11 cellular contexts compared by ENCODE assay signal in the genomic region with DNA sequence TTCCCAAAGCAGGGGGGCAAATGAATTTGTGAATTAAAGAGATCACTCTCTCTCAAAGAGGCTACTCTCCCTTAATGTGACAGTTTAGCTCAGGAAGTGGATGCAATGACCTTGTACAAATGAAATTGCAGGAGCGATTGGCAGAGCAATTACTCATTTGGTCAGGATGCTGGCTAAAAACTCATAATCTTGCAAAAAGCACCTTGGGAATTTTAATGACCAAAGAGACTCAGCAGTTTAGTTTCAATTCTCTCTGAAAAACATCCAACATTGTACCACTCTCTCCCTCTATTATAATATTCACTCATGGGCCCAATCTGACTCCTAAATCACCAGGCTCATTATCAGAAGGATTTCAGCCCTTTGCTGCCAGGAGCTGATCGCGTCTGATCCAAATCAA. TPM values are rescaled to one million over a fixed set of nuclear protein-coding genes. Genes with fewer than 3 reads are reported as not detected.
DNase-seq lines count a peak whose midpoint lies in the region; ATAC-seq, FAIRE-seq and TF ChIP-seq lines count a peak whose summit lies in the region.
"Had no signal": no experiment of that assay in that cellular context is flagged by ENCODE, and none has a peak within 500 bp of the region (broad histone marks: within the 10 kb centered on the region; RNA-seq: fewer than 3 reads in every experiment).

No MANE protein-coding gene starts in this region.

- H3K4me3 ChIP-seq in ascending aorta: no peak overlapping the region
- peak overlapping the region; percentile 27 to 36 for H3K4me3 ChIP-seq in stomach smooth muscle (ENCODE audit: low read length in 2 of 2)
- H3K4me3 ChIP-seq in small intestine (ENCODE audit: low read depth in 1 of 2, low read length in 2 of 2): no peak overlapping the region
- H3K4me3 ChIP-seq: pancreas had no signal

- no peak for TF ChIP-seq CTCF in ascending aorta (IDR thresholded peaks at IDR 0.05)

- peak overlapping the region; percentile 8 to 22 for H3K9ac ChIP-seq in stomach smooth muscle (ENCODE audit: low read length in 2 of 2)

- POLR2A ChIA-PET in HEK293T (lab: Yijun Ruan, JAX): no interaction called here

- H3K9me3 ChIP-seq in ascending aorta: no peaks in the 10 kb centered on the region
- H3K9me3 ChIP-seq in stomach smooth muscle (ENCODE audit: control insufficient read depth in 2 of 2, low read length in 2 of 2): no peaks in the 10 kb centered on the region
- no peaks in the 10 kb centered on the region for H3K9me3 ChIP-seq in small intestine (ENCODE audit: control insufficient read depth, low read depth)
- H3K9me3 ChIP-seq: pancreas had no signal

- peak overlapping the region; percentile 83 to 87 for H3K27ac ChIP-seq in ascending aorta
- H3K27ac ChIP-seq in stomach smooth muscle (ENCODE audit: low read length): peak overlapping the region; percentile 81
- H3K27ac ChIP-seq in small intestine (ENCODE audit: low read depth in 1 of 2, low read length in 1 of 2): no peak overlapping the region

- FAIRE-seq in small intestine (lab: Jason Lieb, UNC): no peak
- FAIRE-seq: pancreas had no signal

- 62 to 88% (median 78%) methylated on average over 3 of the region's 3 CpGs for WGBS in small intestine, 3 donors

- DNase-seq in HEK293T (ENCODE audit: extremely low spot score): no peak
- no peak for DNase-seq in ascending aorta (ENCODE audit: low spot score in 2 of 2)
- peak; percentile 51 for DNase-seq in iris pigment epithelial cell (ENCODE audit: low read depth)
- DNase-seq in small intestine: no peak
- DNase-seq in midbrain (lab: John Stamatoyannopoulos, UW): no peak
- DNase-seq in UCSD-AML1 (lab: John Stamatoyannopoulos, UW; ENCODE audit: unreplicated experiment): no peak
- DNase-seq: NCI-H226; pancreas; stimulated activated CD4-positive, alpha-beta T cell treated with anti-CD3 and anti-CD28 coated beads, Interleukin-4, amount 100 ng/mL, for 4 hours had no signal

- intact Hi-C loops in ascending aorta (cut with DNase I): loop anchor here (5.0 kb wide), 3 partner anchors 53 to 173 kb away; no protein-coding TSS in a partner anchor

- H3K4me1 ChIP-seq in ascending aorta (peaks cover 4 to 37% of the 10 kb centered on the region in 2 donors), stomach smooth muscle (ENCODE audit: control insufficient read depth, insufficient read depth, low read length) (peaks cover 22% of the 10 kb centered on the region), small intestine (ENCODE audit: control insufficient read depth in 2 of 2, insufficient read depth in 1 of 2, low read depth in 1 of 2, low read length in 1 of 2) (no peaks in the 10 kb centered on the region)

- no peak for ATAC-seq in HG02678 (IDR thresholded peaks at IDR 0.05; ENCODE audit: unreplicated experiment)
- ATAC-seq: pancreas had no signal

- CTCF ChIA-PET in HEK293T (lab: Yijun Ruan, JAX): interaction anchor here (0.6 kb wide), 1 partner anchor 9 kb away, joined by 4 read pairs; no protein-coding TSS in a partner anchor

- H3K27me3 ChIP-seq in ascending aorta (no peaks in the 10 kb centered on the region), stomach smooth muscle (ENCODE audit: control insufficient read depth in 1 of 2, insufficient read depth in 2 of 2, low read length in 2 of 2) (no peaks in the 10 kb centered on the region), small intestine (ENCODE audit: control insufficient read depth in 2 of 2, insufficient read depth in 2 of 2, low read length in 2 of 2) (no peaks in the 10 kb centered on the region)
- H3K27me3 ChIP-seq: pancreas had no signal

- no peaks in the 10 kb centered on the region for H3K36me3 ChIP-seq in ascending aorta
- no peaks in the 10 kb centered on the region for H3K36me3 ChIP-seq in stomach smooth muscle (ENCODE audit: control insufficient read depth in 2 of 2, insufficient read depth in 2 of 2, low read length in 2 of 2)
- H3K36me3 ChIP-seq in small intestine (ENCODE audit: control insufficient read depth in 2 of 2, insufficient read depth in 2 of 2, low read length in 2 of 2): no peaks in the 10 kb centered on the region
- H3K36me3 ChIP-seq: pancreas had no signal

TF ChIP-seq in HEK293T, 16 proteins besides CTCF, POLR2A, EP300 and RAD21:
- TF ChIP-seq ZNF384 (IDR thresholded peaks at IDR 0.05): no peak
- TF ChIP-seq ARNT (IDR thresholded peaks at IDR 0.05): no peak
- TF ChIP-seq, protein P1, sequence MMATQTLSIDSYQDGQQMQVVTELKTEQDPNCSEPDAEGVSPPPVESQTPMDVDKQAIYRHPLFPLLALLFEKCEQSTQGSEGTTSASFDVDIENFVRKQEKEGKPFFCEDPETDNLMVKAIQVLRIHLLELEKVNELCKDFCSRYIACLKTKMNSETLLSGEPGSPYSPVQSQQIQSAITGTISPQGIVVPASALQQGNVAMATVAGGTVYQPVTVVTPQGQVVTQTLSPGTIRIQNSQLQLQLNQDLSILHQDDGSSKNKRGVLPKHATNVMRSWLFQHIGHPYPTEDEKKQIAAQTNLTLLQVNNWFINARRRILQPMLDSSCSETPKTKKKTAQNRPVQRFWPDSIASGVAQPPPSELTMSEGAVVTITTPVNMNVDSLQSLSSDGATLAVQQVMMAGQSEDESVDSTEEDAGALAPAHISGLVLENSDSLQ (IDR thresholded peaks at IDR 0.05): peak; percentile 6; the same call in 1 of the 2 replicates
- TF ChIP-seq FOXM1 (IDR thresholded peaks at IDR 0.05; ENCODE audit: borderline replicate concordance): no peak
TF ChIP-seq in HEK293T: peak in this region for 1.

RNA-seq across cellular contexts. Expression of gene PDGFC, which starts 26.1 kb away (rescaled TPM):
- 21.0 TPM for total RNA-seq in ascending aorta
- 1 to 10 TPM; 2.4 to 3.9 (median 2.5) TPM for polyA plus RNA-seq in small intestine

Comparison
In these comparisons a context has a peak if more than half of its experiments do, and no peak if none do; other contexts are left out.
1. H3K27ac ChIP-seq: peak in ascending aorta (2 of 2) and stomach smooth muscle (single experiment); none in small intestine (0 of 2).
2. H3K4me3 ChIP-seq: peak in stomach smooth muscle (2 of 2); none in ascending aorta (0 of 2) and small intestine (0 of 2).